ENCODE assay signal across 8 cellular contexts in genomic region chr10:86411281-86411841, GRCh38. TPM values are rescaled to one million over a fixed set of nuclear protein-coding genes. Genes with fewer than 3 reads are reported as not detected.
DNase-seq lines count a peak whose midpoint lies in the region; ATAC-seq and TF ChIP-seq lines count a peak whose summit lies in the region.

No MANE protein-coding gene starts in this region.

- H3K9me3 ChIP-seq in DOHH2 (ENCODE audit: control insufficient read depth, insufficient read depth, low read length) (peaks cover 4% of the 10 kb centered on the region), KOPT-K1 (ENCODE audit: insufficient read depth, low read length, poor library complexity, severe bottlenecking) (no peaks in the 10 kb centered on the region)

- H3F3A ChIP-seq in DOHH2 (ENCODE audit: control insufficient read depth, insufficient read depth): peaks cover 55% of the 10 kb centered on the region

- H3K27me3 ChIP-seq in DOHH2 (ENCODE audit: control insufficient read depth, low read length): no peaks in the 10 kb centered on the region

- no peaks in the 10 kb centered on the region for H3K9me2 ChIP-seq in DOHH2 (replicated peaks; ENCODE audit: control insufficient read depth, low read length)

- H3K36me3 ChIP-seq in DOHH2 (ENCODE audit: control insufficient read depth, low read length): peaks cover 7% of the 10 kb centered on the region
- H3K36me3 ChIP-seq in KOPT-K1 (ENCODE audit: insufficient read depth, low read length): no peaks in the 10 kb centered on the region

- H3K4me2 ChIP-seq in DOHH2 (ENCODE audit: low read length): peak overlapping the region; percentile 91

- TF ChIP-seq CTCF in DOHH2 (IDR thresholded peaks at IDR 0.05; ENCODE audit: low read depth, low read length, poor library complexity, severe bottlenecking): no peak

- H4K20me1 ChIP-seq in DOHH2 (ENCODE audit: control insufficient read depth, insufficient read depth, low read depth, low read length): no peaks in the 10 kb centered on the region

- peaks cover 74% of the 10 kb centered on the region for H3K4me1 ChIP-seq in DOHH2 (ENCODE audit: control insufficient read depth, low read length)

- H3K79me2 ChIP-seq in DOHH2 (ENCODE audit: control insufficient read depth, low read length): no peaks in the 10 kb centered on the region

- peak overlapping the region; percentile 67 for H3K4me3 ChIP-seq in DOHH2 (ENCODE audit: low read length)

- ATAC-seq in GM21381 (IDR thresholded peaks at IDR 0.05; ENCODE audit: unreplicated experiment): peak; percentile 41
- ATAC-seq in GM19324 (IDR thresholded peaks at IDR 0.05; ENCODE audit: low FRiP score, unreplicated experiment): no peak

- H3K27ac ChIP-seq in DOHH2 (ENCODE audit: low read depth, low read length) (peak overlapping the region; percentile 99), KOPT-K1 (ENCODE audit: low read depth, low read length, poor library complexity, severe bottlenecking) (peak overlapping the region; percentile 70), angular gyrus (ENCODE audit: low read depth, low read length) (peak overlapping the region; percentile 42)

- DNase-seq in lung microvascular endothelial cell (ENCODE audit: low read depth in 2 of 2): peak; percentile 65 to 83
- DNase-seq in islet precursor cell: no peak
- DNase-seq in OCI-M1 (lab: John Stamatoyannopoulos, UW): no peak

RNA-seq across cellular contexts. Expression of gene GRID1, which starts 44.8 kb away (rescaled TPM):
- under 0.01 TPM in 1 of 2 replicates, not detected in the other for total RNA-seq in lung microvascular endothelial cell

Comparison
In these comparisons a context has a peak if more than half of its experiments do, and no peak if none do; other contexts are left out.
1. H3K27ac ChIP-seq: peak in every context shown above with its lines; median percentile 99 in DOHH2; 70 in KOPT-K1; 42 in angular gyrus.
2. DNase-seq: peak in lung microvascular endothelial cell (2 of 2); none in islet precursor cell (single experiment) and OCI-M1 (single experiment).